In genomic region chr4:40183615-40184411, GRCh38 we compare ENCODE assay signal across 12 cellular contexts. TPM values are rescaled to one million over a fixed set of nuclear protein-coding genes. Genes with fewer than 3 reads are reported as not detected.
DNase-seq lines count a peak whose midpoint lies in the region; ATAC-seq and TF ChIP-seq lines count a peak whose summit lies in the region.
"Had no signal": no experiment of that assay in that cellular context is flagged by ENCODE, and none has a peak within 500 bp of the region (broad histone marks: within the 10 kb centered on the region; RNA-seq: fewer than 3 reads in every experiment).

No MANE protein-coding gene starts in this region.

- no peaks in the 10 kb centered on the region for H3K9me2 ChIP-seq in SK-N-SH

- H3K79me2 ChIP-seq in SK-N-SH (ENCODE audit: insufficient read depth) (no peaks in the 10 kb centered on the region), osteoblast (ENCODE audit: insufficient read depth, low read length) (no peaks in the 10 kb centered on the region)

- H3K4me2 ChIP-seq in SK-N-SH: no peak overlapping the region
- peak overlapping the region; percentile 28 for H3K4me2 ChIP-seq in osteoblast (ENCODE audit: insufficient read depth, low read length)
- H3K4me2 ChIP-seq: neural progenitor cell had no signal

- ATAC-seq in SK-N-SH treated with all-trans-retinoic acid at 6 μM for 48 hours (no peak), GM21619 (IDR thresholded peaks at IDR 0.05; ENCODE audit: unreplicated experiment) (no peak)

- no peak for DNase-seq in SK-N-SH
- no peak for DNase-seq in activated naive CD8-positive, alpha-beta T cell treated with anti-CD3 and anti-CD28 coated beads for 36 hours
- peak; percentile 41 for DNase-seq in osteoblast (ENCODE audit: insufficient read length, low spot score, missing footprints)
- no peak for DNase-seq in NCI-H69 (lab: John Stamatoyannopoulos, UW)
- DNase-seq in brain microvascular endothelial cell: no peak

- CTCF ChIA-PET in SK-N-SH (lab: Yijun Ruan, JAX): interaction anchor here (2.5 kb wide), 1 partner anchor 133 kb away, joined by 7 read pairs; no protein-coding TSS in a partner anchor

- TF ChIP-seq EP300 in SK-N-SH (IDR thresholded peaks at IDR 0.05; ENCODE audit: borderline replicate concordance in 1 of 2, low read depth in 1 of 2, low read length in 1 of 2): no peak

- H3K9me3 ChIP-seq in SK-N-SH: no peaks in the 10 kb centered on the region
- H3K9me3 ChIP-seq in osteoblast (ENCODE audit: low read depth, low read length): no peaks in the 10 kb centered on the region

- TF ChIP-seq RAD21 in SK-N-SH (IDR thresholded peaks at IDR 0.05; ENCODE audit: low read length): no peak

- H3K27ac Mint-ChIP-seq in IgD-negative memory B cell: peak overlapping the region; percentile 65 to 94 (median 89)
- H3K27ac Mint-ChIP-seq in activated naive CD8-positive, alpha-beta T cell treated with anti-CD3 and anti-CD28 coated beads for 36 hours: peak overlapping the region; percentile 86
- H3K27ac Mint-ChIP-seq: neural progenitor cell had no signal

- in situ Hi-C loops in brain microvascular endothelial cell (cut with HindIII; ENCODE audit: low pct_ligation_motif_present, low sequenced_read_pairs): no loop called here

- no peaks in the 10 kb centered on the region for H3K36me3 Mint-ChIP-seq in IgD-negative memory B cell
- peaks cover 2% of the 10 kb centered on the region for H3K36me3 Mint-ChIP-seq in activated naive CD8-positive, alpha-beta T cell treated with anti-CD3 and anti-CD28 coated beads for 36 hours
- H3K36me3 Mint-ChIP-seq: neural progenitor cell had no signal

- H2AFZ ChIP-seq in SK-N-SH (ENCODE audit: low read depth) (peak overlapping the region; percentile 47; the same call in 1 of the 2 replicates), osteoblast (ENCODE audit: low read length) (peak overlapping the region; percentile 72)
- H2AFZ ChIP-seq: neural progenitor cell had no signal

- POLR2A ChIA-PET in SK-N-SH (lab: Yijun Ruan, JAX): no interaction called here

- H3K9ac ChIP-seq in SK-N-SH: no peak overlapping the region
- H3K9ac ChIP-seq: neural progenitor cell had no signal

- H3F3A ChIP-seq in SK-N-SH (replicated peaks; ENCODE audit: insufficient read depth): peaks cover 4% of the 10 kb centered on the region

- H3K27ac ChIP-seq in SK-N-SH (ENCODE audit: low read depth in 2 of 2, low read length in 1 of 2) (no peak overlapping the region), osteoblast (ENCODE audit: low read depth, low read length) (peak overlapping the region; percentile 11), brain microvascular endothelial cell (no peak overlapping the region)
- H3K27ac ChIP-seq: neural progenitor cell had no signal

- TF ChIP-seq CTCF in SK-N-SH (IDR thresholded peaks at IDR 0.05) (no peak), osteoblast (IDR thresholded peaks at IDR 0.05; ENCODE audit: extremely low read depth, low read depth, low read length) (no peak), brain microvascular endothelial cell (IDR thresholded peaks at IDR 0.05; ENCODE audit: low read depth, low read length, missing control alignments) (no peak)

- H3K4me1 Mint-ChIP-seq in IgD-negative memory B cell: peaks cover 37 to 46% (median 41%) of the 10 kb centered on the region in 3 donors
- H3K4me1 Mint-ChIP-seq in activated naive CD8-positive, alpha-beta T cell treated with anti-CD3 and anti-CD28 coated beads for 36 hours: peaks cover 52% of the 10 kb centered on the region

- no peaks in the 10 kb centered on the region for H3K9me3 Mint-ChIP-seq in IgD-negative memory B cell
- H3K9me3 Mint-ChIP-seq in activated naive CD8-positive, alpha-beta T cell treated with anti-CD3 and anti-CD28 coated beads for 36 hours: no peaks in the 10 kb centered on the region
- H3K9me3 Mint-ChIP-seq: neural progenitor cell had no signal

- H3K4me1 ChIP-seq in SK-N-SH (ENCODE audit: control insufficient read depth in 1 of 2, insufficient read depth in 2 of 2, low read depth in 1 of 2, low read length in 1 of 2) (peaks cover 0 to 36% of the 10 kb centered on the region in 2 experiments; a peak in 3 of 4 replicates), osteoblast (ENCODE audit: insufficient read depth, low read length) (peaks cover 33% of the 10 kb centered on the region)

- 89% methylated on average over 12 of the region's 12 CpGs for WGBS in SK-N-SH (ENCODE audit: low lambda C conversion rate)

- H4K20me1 ChIP-seq in SK-N-SH (ENCODE audit: insufficient read depth): no peaks in the 10 kb centered on the region
- H4K20me1 ChIP-seq in osteoblast (ENCODE audit: insufficient read depth, low read length): no peaks in the 10 kb centered on the region

- H3K4me3 Mint-ChIP-seq in IgD-negative memory B cell: peak overlapping the region; percentile 23 to 78 (median 74)
- H3K4me3 Mint-ChIP-seq in activated naive CD8-positive, alpha-beta T cell treated with anti-CD3 and anti-CD28 coated beads for 36 hours: peak overlapping the region; percentile 47
- H3K4me3 Mint-ChIP-seq: neural progenitor cell had no signal

- H3K36me3 ChIP-seq in SK-N-SH (replicated peaks in 1 of 2; ENCODE audit: control insufficient read depth in 1 of 2, insufficient read depth in 2 of 2, low read length in 1 of 2) (no peaks in the 10 kb centered on the region), osteoblast (ENCODE audit: insufficient read depth, low read length) (no peaks in the 10 kb centered on the region), brain microvascular endothelial cell (replicated peaks) (no peaks in the 10 kb centered on the region)
- H3K36me3 ChIP-seq: neural progenitor cell had no signal

- no peaks in the 10 kb centered on the region for H3K27me3 ChIP-seq in SK-N-SH (ENCODE audit: insufficient read depth)
- no peaks in the 10 kb centered on the region for H3K27me3 ChIP-seq in osteoblast (ENCODE audit: insufficient read depth, low read length)
- no peaks in the 10 kb centered on the region for H3K27me3 ChIP-seq in brain microvascular endothelial cell (replicated peaks)
- H3K27me3 ChIP-seq: neural progenitor cell had no signal

- H3K4me3 ChIP-seq in SK-N-SH (ENCODE audit: low read depth in 2 of 2, low read length in 1 of 2) (no peak overlapping the region), osteoblast (ENCODE audit: insufficient read depth, low read length) (no peak overlapping the region), brain microvascular endothelial cell (ENCODE audit: low read depth, low read length) (no peak overlapping the region)
- H3K4me3 ChIP-seq: neural progenitor cell had no signal

- no peaks in the 10 kb centered on the region for H3K27me3 Mint-ChIP-seq in IgD-negative memory B cell
- no peaks in the 10 kb centered on the region for H3K27me3 Mint-ChIP-seq in activated naive CD8-positive, alpha-beta T cell treated with anti-CD3 and anti-CD28 coated beads for 36 hours

TF ChIP-seq in SK-N-SH, 30 proteins besides CTCF, POLR2A, EP300 and RAD21:
- TF ChIP-seq USF2 (IDR thresholded peaks at IDR 0.05; ENCODE audit: borderline replicate concordance, low read depth, low read length): no peak

TF ChIP-seq in SK-N-SH treated with all-trans-retinoic acid at 6 μM for 48 hours, 23 proteins besides CTCF, POLR2A, EP300 and RAD21 (continues in another document):
- TF ChIP-seq POU6F1 (CRISPR knock-in tag; IDR thresholded peaks at IDR 0.05; ENCODE audit: borderline replicate concordance, low read depth) (no peak), ZNF8 (CRISPR knock-in tag; IDR thresholded peaks at IDR 0.05) (no peak), TSHZ2 (CRISPR knock-in tag; IDR thresholded peaks at IDR 0.05) (no peak), OSR1 (CRISPR knock-in tag; IDR thresholded peaks at IDR 0.05) (no peak), RARB (CRISPR knock-in tag; IDR thresholded peaks at IDR 0.05) (no peak), PPARA (CRISPR knock-in tag; IDR thresholded peaks at IDR 0.05; ENCODE audit: borderline replicate concordance) (no peak), CSDC2 (CRISPR knock-in tag; IDR thresholded peaks at IDR 0.05) (no peak), GLIS3 (CRISPR knock-in tag; IDR thresholded peaks at IDR 0.05) (no peak)

RNA-seq across cellular contexts. Expression of gene RHOH, which starts 13.0 kb away (rescaled TPM):
- not detected in 2 replicates for polyA plus RNA-seq in SK-N-SH (2012; rRNA removed)
- polyA plus RNA-seq in SK-N-SH (2012; cell fraction: cytosol; rRNA removed): not detected in 2 replicates
- not detected in 2 replicates for polyA plus RNA-seq in SK-N-SH (2012; cell fraction: nucleus; rRNA removed)
- 255 TPM for polyA plus RNA-seq in IgD-negative memory B cell
- total RNA-seq in activated naive CD8-positive, alpha-beta T cell treated with anti-CD3 and anti-CD28 coated beads for 36 hours: 100 to 1,000 TPM; 112 to 114 TPM
- under 0.01 TPM in 1 of 2 replicates, not detected in the other for total RNA-seq in osteoblast
- total RNA-seq: A172, M059J, RPMI7951 had no signal

Comparison
In these comparisons a context has a peak if more than half of its experiments do, and no peak if none do; other contexts are left out.
1. RNA of gene RHOH, which starts 13.0 kb away (total RNA-seq): 112 to 114 TPM in activated naive CD8-positive, alpha-beta T cell treated with anti-CD3 and anti-CD28 coated beads for 36 hours; under 0.01 TPM in osteoblast; every median in the first group is over 100 times any median in the second.